Comparison of ENCODE assay signal across 18 cellular contexts in the genomic region with DNA sequence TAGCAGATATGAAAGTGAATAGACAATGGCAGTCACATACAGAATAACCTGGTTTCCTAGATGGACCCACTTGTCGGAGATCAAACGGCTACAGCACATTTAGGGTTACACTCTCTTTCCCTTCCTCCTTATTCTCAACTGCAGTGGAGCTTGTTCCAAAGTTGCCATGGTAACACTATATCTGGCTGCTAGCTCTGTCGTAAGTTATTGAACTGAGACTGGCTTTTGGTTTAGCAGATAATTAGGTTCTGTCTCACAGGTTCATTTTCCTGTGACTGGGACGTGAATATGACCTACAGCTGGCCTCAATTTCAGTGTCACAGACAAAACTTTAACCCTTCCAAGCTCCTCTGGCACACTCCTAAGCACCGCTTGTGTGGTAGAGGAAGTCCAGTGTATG.
DNase-seq lines count a peak whose midpoint lies in the region; ATAC-seq and TF ChIP-seq lines count a peak whose summit lies in the region.
"Had no signal": no experiment of that assay in that cellular context is flagged by ENCODE, and none has a peak within 500 bp of the region (broad histone marks: within the 10 kb centered on the region; RNA-seq: fewer than 3 reads in every experiment).

No MANE protein-coding gene starts in this region.

- no peaks in the 10 kb centered on the region for H3K27me3 Mint-ChIP-seq in osteocyte (ENCODE audit: unreplicated experiment)
- H3K27me3 Mint-ChIP-seq: progenitor cell of endocrine pancreas; stimulated activated naive CD8-positive, alpha-beta T cell treated with anti-CD3 and anti-CD28 coated beads, Interleukin-15, Interleukin-2, amounts not matched to agents 100 ng/mL and 50 ng/mL, for 24 hours had no signal

- ATAC-seq in Right ventricle myocardium superior (ENCODE audit: poor library complexity) (peak; percentile 39), HG02852 (IDR thresholded peaks at IDR 0.05; ENCODE audit: unreplicated experiment) (no peak)
- ATAC-seq: CD8-positive, alpha-beta T cell had no signal

- H3K27ac Mint-ChIP-seq in osteocyte (ENCODE audit: unreplicated experiment), result no peak overlapping the region
- H3K27ac Mint-ChIP-seq: CD8-positive, alpha-beta T cell; progenitor cell of endocrine pancreas; stimulated activated naive CD8-positive, alpha-beta T cell treated with anti-CD3 and anti-CD28 coated beads, Interleukin-15, Interleukin-2, amounts not matched to agents 100 ng/mL and 50 ng/mL, for 24 hours had no signal

- intact Hi-C loops in Right ventricle myocardium superior (cut with DNase I), result no loop called here
- intact Hi-C loops in cardiac septum (cut with DNase I), result no loop called here

- TF ChIP-seq CTCF in choroid plexus epithelial cell (conservative IDR thresholded peaks at IDR 0.05; ENCODE audit: low read depth, low read length) (no peak), osteocyte (IDR thresholded peaks at IDR 0.05) (no peak)

- H3K4me1 Mint-ChIP-seq in osteocyte (ENCODE audit: unreplicated experiment), result no peaks in the 10 kb centered on the region

- DNase-seq in Right ventricle myocardium superior (no peak), cardiac septum (ENCODE audit: low spot score) (no peak), choroid plexus epithelial cell (ENCODE audit: low read depth) (peak; percentile 40), medulla oblongata (ENCODE audit: extremely low spot score) (peak; percentile 62), occipital lobe (lab: John Stamatoyannopoulos, UW) (no peak), NCI-H1694 treated with DMSO at 0.1 percent for 48 hours (lab: John Stamatoyannopoulos, UW) (no peak), osteocyte (ENCODE audit: extremely low spot score, unreplicated experiment) (no peak)
- DNase-seq: activated CD4-positive, alpha-beta T cell treated with anti-CD3 and anti-CD28 coated beads for 1 hour; activated naive CD4-positive, alpha-beta T cell; brain microvascular endothelial cell; CD8-positive, alpha-beta T cell; MV-4-11; NCI-H2171; SHP77; T-helper 2 cell had no signal

- no peak overlapping the region for H3K4me3 Mint-ChIP-seq in osteocyte (ENCODE audit: unreplicated experiment)
- H3K4me3 Mint-ChIP-seq: CD8-positive, alpha-beta T cell; stimulated activated naive CD8-positive, alpha-beta T cell treated with anti-CD3 and anti-CD28 coated beads, Interleukin-15, Interleukin-2, amounts not matched to agents 100 ng/mL and 50 ng/mL, for 24 hours had no signal

- H3K9me3 Mint-ChIP-seq in osteocyte (ENCODE audit: unreplicated experiment), result no peaks in the 10 kb centered on the region
- H3K9me3 Mint-ChIP-seq: CD8-positive, alpha-beta T cell had no signal

- H3K4me3 ChIP-seq in choroid plexus epithelial cell (ENCODE audit: low read depth, low read length), result no peak overlapping the region

- H3K36me3 Mint-ChIP-seq in osteocyte (ENCODE audit: unreplicated experiment), result peaks cover 34% of the 10 kb centered on the region
- H3K36me3 Mint-ChIP-seq: CD8-positive, alpha-beta T cell had no signal

Comparison
In these comparisons a context has a peak if more than half of its experiments do, and no peak if none do; other contexts are left out.
1. DNase-seq: peak in choroid plexus epithelial cell (single experiment) and medulla oblongata (single experiment); none in Right ventricle myocardium superior (single experiment), cardiac septum (single experiment), occipital lobe (single experiment), NCI-H1694 treated with DMSO at 0.1 percent for 48 hours (single experiment) and osteocyte (single experiment).